In genomic region chr17:78120537-78120936, GRCh38 we compare ENCODE assay signal across 21 cellular contexts. TPM values are rescaled to one million over a fixed set of nuclear protein-coding genes. Genes with fewer than 3 reads are reported as not detected.
DNase-seq lines count a peak whose midpoint lies in the region; ATAC-seq and TF ChIP-seq lines count a peak whose summit lies in the region.
"Had no signal": no experiment of that assay in that cellular context is flagged by ENCODE, and none has a peak within 500 bp of the region (broad histone marks: within the 10 kb centered on the region; RNA-seq: fewer than 3 reads in every experiment).

No MANE protein-coding gene starts in this region.

- no peak for ATAC-seq in GM19395 (IDR thresholded peaks at IDR 0.05; ENCODE audit: unreplicated experiment)
- ATAC-seq: gastroesophageal sphincter, psoas muscle had no signal

- H3K27ac ChIP-seq in neutrophil (peak overlapping the region; percentile 78), tibial nerve (no peak overlapping the region)
- H3K27ac ChIP-seq: ascending aorta, gastroesophageal sphincter, HL-60, psoas muscle, SK-N-MC had no signal

- H3K9me3 ChIP-seq in neutrophil: no peaks in the 10 kb centered on the region
- H3K9me3 ChIP-seq in tibial nerve: no peaks in the 10 kb centered on the region
- H3K9me3 ChIP-seq: ascending aorta, gastroesophageal sphincter, psoas muscle had no signal

- H3K4me3 ChIP-seq in neutrophil (ENCODE audit: low read depth in 1 of 2, low read length in 1 of 2) (peak overlapping the region in 1 of 2 experiments; percentile 53), tibial nerve (no peak overlapping the region)
- H3K4me3 ChIP-seq: ascending aorta, gastroesophageal sphincter, psoas muscle, SK-N-MC had no signal

- no peak for DNase-seq in activated CD4-positive, alpha-beta T cell treated with anti-CD3 and anti-CD28 coated beads, Interleukin-2, amount 10 ng/mL, durations not matched to agents 7 days and 5 days
- no peak for DNase-seq in activated CD4-positive, alpha-beta T cell treated with anti-CD3 and anti-CD28 coated beads for 1 hour
- DNase-seq in activated naive CD8-positive, alpha-beta T cell treated with anti-CD3 and anti-CD28 coated beads for 36 hours: no peak
- DNase-seq in NCI-H345 (lab: John Stamatoyannopoulos, UW): no peak
- DNase-seq in tibial nerve (ENCODE audit: low spot score in 2 of 2): no peak
- DNase-seq: activated CD4-positive, alpha-beta T cell treated with anti-CD3 and anti-CD28 coated beads for 4 hours; DMS53; kidney glomerular epithelial cell; mesenchymal stem cell; NCI-H187; nephron progenitor cell; psoas muscle had no signal

- no peak for TF ChIP-seq POLR2A in tibial nerve (IDR thresholded peaks at IDR 0.05)

- H3K4me1 ChIP-seq in neutrophil (ENCODE audit: control insufficient read depth in 1 of 2, insufficient read depth in 1 of 2, low read depth in 1 of 2, low read length in 1 of 2) (peaks cover 44 to 69% of the 10 kb centered on the region in 2 experiments), tibial nerve (peaks cover 0 to 44% (median 24%) of the 10 kb centered on the region in 4 donors)
- H3K4me1 ChIP-seq: psoas muscle had no signal

- H3K9me3 Mint-ChIP-seq in activated CD4-positive, alpha-beta T cell treated with anti-CD3 and anti-CD28 coated beads, Interleukin-2, amount 10 ng/mL, durations not matched to agents 7 days and 5 days: no peaks in the 10 kb centered on the region
- H3K9me3 Mint-ChIP-seq in IgD-negative memory B cell: no peaks in the 10 kb centered on the region
- no peaks in the 10 kb centered on the region for H3K9me3 Mint-ChIP-seq in activated naive CD8-positive, alpha-beta T cell treated with anti-CD3 and anti-CD28 coated beads for 36 hours
- H3K9me3 Mint-ChIP-seq: nephron progenitor cell had no signal

- H3K27me3 ChIP-seq in neutrophil: no peaks in the 10 kb centered on the region
- H3K27me3 ChIP-seq in tibial nerve: no peaks in the 10 kb centered on the region
- H3K27me3 ChIP-seq: ascending aorta, gastroesophageal sphincter had no signal

- H3K36me3 ChIP-seq in neutrophil (peaks cover 91% of the 10 kb centered on the region), tibial nerve (peaks cover 0 to 86% (median 12%) of the 10 kb centered on the region in 3 donors)
- H3K36me3 ChIP-seq: ascending aorta had no signal

- H3K4me1 Mint-ChIP-seq in activated CD4-positive, alpha-beta T cell treated with anti-CD3 and anti-CD28 coated beads, Interleukin-2, amount 10 ng/mL, durations not matched to agents 7 days and 5 days: peaks cover 65% of the 10 kb centered on the region
- H3K4me1 Mint-ChIP-seq in IgD-negative memory B cell: peaks cover 5 to 30% (median 30%) of the 10 kb centered on the region in 3 donors
- peaks cover 48% of the 10 kb centered on the region for H3K4me1 Mint-ChIP-seq in activated naive CD8-positive, alpha-beta T cell treated with anti-CD3 and anti-CD28 coated beads for 36 hours

- WGBS in tibial nerve, 2 donors: 94 to 97% methylated on average over 7 to 13 of the region's 13 CpGs

- CTCF ChIA-PET in activated CD4-positive, alpha-beta T cell treated with anti-CD3 and anti-CD28 coated beads, Interleukin-2, amount 10 ng/mL, durations not matched to agents 7 days and 5 days (lab: Charles Lee): interaction anchor here (1.2 to 10.2 kb wide), 3 partner anchors 8 to 62 kb away, joined by 3 to 118 read pairs (median 3); no protein-coding TSS in a partner anchor

- H3K27ac Mint-ChIP-seq in activated CD4-positive, alpha-beta T cell treated with anti-CD3 and anti-CD28 coated beads, Interleukin-2, amount 10 ng/mL, durations not matched to agents 7 days and 5 days: peak overlapping the region; percentile 75
- H3K27ac Mint-ChIP-seq in IgD-negative memory B cell: peak overlapping the region in 2 of 3 donors; percentile 78 to 91
- H3K27ac Mint-ChIP-seq in activated naive CD8-positive, alpha-beta T cell treated with anti-CD3 and anti-CD28 coated beads for 36 hours: peak overlapping the region; percentile 25
- H3K27ac Mint-ChIP-seq: nephron progenitor cell had no signal

- TF ChIP-seq CTCF in neutrophil (IDR thresholded peaks at IDR 0.05) (no peak), tibial nerve (IDR thresholded peaks at IDR 0.05) (no peak)

- peaks cover 66% of the 10 kb centered on the region for H3K36me3 Mint-ChIP-seq in activated CD4-positive, alpha-beta T cell treated with anti-CD3 and anti-CD28 coated beads, Interleukin-2, amount 10 ng/mL, durations not matched to agents 7 days and 5 days (ENCODE audit: low read depth)
- no peaks in the 10 kb centered on the region for H3K36me3 Mint-ChIP-seq in IgD-negative memory B cell
- peaks cover 49% of the 10 kb centered on the region for H3K36me3 Mint-ChIP-seq in activated naive CD8-positive, alpha-beta T cell treated with anti-CD3 and anti-CD28 coated beads for 36 hours

- TF ChIP-seq EP300 in tibial nerve (IDR thresholded peaks at IDR 0.05): no peak

- POLR2A ChIA-PET in activated CD4-positive, alpha-beta T cell treated with anti-CD3 and anti-CD28 coated beads, Interleukin-2, amount 10 ng/mL, durations not matched to agents 7 days and 5 days (lab: Charles Lee): interaction anchor here (1.4 kb wide), 1 partner anchor 20 kb away, joined by 3 read pairs; no protein-coding TSS in a partner anchor

- no peaks in the 10 kb centered on the region for H3K27me3 Mint-ChIP-seq in activated CD4-positive, alpha-beta T cell treated with anti-CD3 and anti-CD28 coated beads, Interleukin-2, amount 10 ng/mL, durations not matched to agents 7 days and 5 days
- no peaks in the 10 kb centered on the region for H3K27me3 Mint-ChIP-seq in IgD-negative memory B cell
- H3K27me3 Mint-ChIP-seq in activated naive CD8-positive, alpha-beta T cell treated with anti-CD3 and anti-CD28 coated beads for 36 hours: no peaks in the 10 kb centered on the region

- H3K4me3 Mint-ChIP-seq in activated CD4-positive, alpha-beta T cell treated with anti-CD3 and anti-CD28 coated beads, Interleukin-2, amount 10 ng/mL, durations not matched to agents 7 days and 5 days: peak overlapping the region; percentile 66
- H3K4me3 Mint-ChIP-seq in IgD-negative memory B cell: peak overlapping the region in 1 of 4 donors; percentile 66
- peak overlapping the region; percentile 81 for H3K4me3 Mint-ChIP-seq in activated naive CD8-positive, alpha-beta T cell treated with anti-CD3 and anti-CD28 coated beads for 36 hours
- H3K4me3 Mint-ChIP-seq: nephron progenitor cell had no signal

RNA-seq across cellular contexts. Expression of gene TMC6, which starts 8.0 kb away (rescaled TPM):
- 100 to 1,000 TPM; 414 to 438 TPM for total RNA-seq in activated CD4-positive, alpha-beta T cell treated with anti-CD3 and anti-CD28 coated beads, Interleukin-2, amount 10 ng/mL, durations not matched to agents 7 days and 5 days
- 212 TPM for polyA plus RNA-seq in IgD-negative memory B cell
- 100 to 1,000 TPM; 119 to 125 TPM for total RNA-seq in activated naive CD8-positive, alpha-beta T cell treated with anti-CD3 and anti-CD28 coated beads for 36 hours
- total RNA-seq in tibial nerve: 10 to 100 TPM; 43.3 to 94.5 (median 52.2) TPM

RNA-seq across cellular contexts. Expression of gene TMC8, which starts 10.0 kb away (rescaled TPM):
- 100 to 1,000 TPM; 331 to 364 TPM for total RNA-seq in activated CD4-positive, alpha-beta T cell treated with anti-CD3 and anti-CD28 coated beads, Interleukin-2, amount 10 ng/mL, durations not matched to agents 7 days and 5 days
- polyA plus RNA-seq in IgD-negative memory B cell: 97.5 TPM
- 100 to 1,000 TPM; 133 to 136 TPM for total RNA-seq in activated naive CD8-positive, alpha-beta T cell treated with anti-CD3 and anti-CD28 coated beads for 36 hours
- 10 to 100 TPM in 1 of 4 donors, 1 to 10 TPM in 3; 5.2 to 18.3 (median 6.7) TPM for total RNA-seq in tibial nerve

RNA-seq across cellular contexts. Expression of gene C17orf99, which starts 25.6 kb away (rescaled TPM):
- total RNA-seq in activated CD4-positive, alpha-beta T cell treated with anti-CD3 and anti-CD28 coated beads, Interleukin-2, amount 10 ng/mL, durations not matched to agents 7 days and 5 days: not detected
- polyA plus RNA-seq in IgD-negative memory B cell: not detected
- total RNA-seq in activated naive CD8-positive, alpha-beta T cell treated with anti-CD3 and anti-CD28 coated beads for 36 hours: not detected
- not detected for total RNA-seq in tibial nerve
- total RNA-seq: A673, ascending aorta, gastroesophageal sphincter, psoas muscle had no signal
- polyA plus RNA-seq: CD14-positive monocyte, psoas muscle had no signal

RNA-seq across cellular contexts. Expression of gene SYNGR2, which starts 47.8 kb away (rescaled TPM):
- total RNA-seq in activated CD4-positive, alpha-beta T cell treated with anti-CD3 and anti-CD28 coated beads, Interleukin-2, amount 10 ng/mL, durations not matched to agents 7 days and 5 days: 10 to 100 TPM; 49.7 to 57.6 TPM
- polyA plus RNA-seq in IgD-negative memory B cell: 633 TPM
- 100 to 1,000 TPM; 126 to 127 TPM for total RNA-seq in activated naive CD8-positive, alpha-beta T cell treated with anti-CD3 and anti-CD28 coated beads for 36 hours
- total RNA-seq in tibial nerve: 10 to 100 TPM; 40.6 to 70.2 (median 54.1) TPM

Comparison
In these comparisons a context has a peak if more than half of its experiments do, and no peak if none do; other contexts are left out.
1. H3K27ac Mint-ChIP-seq: peak in every context shown above with its lines; median percentile 84 in IgD-negative memory B cell; 75 in activated CD4-positive, alpha-beta T cell treated with anti-CD3 and anti-CD28 coated beads, Interleukin-2, amount 10 ng/mL, durations not matched to agents 7 days and 5 days; 25 in activated naive CD8-positive, alpha-beta T cell treated with anti-CD3 and anti-CD28 coated beads for 36 hours.
2. RNA of gene TMC8, which starts 10.0 kb away (total RNA-seq): 331 to 364 TPM in activated CD4-positive, alpha-beta T cell treated with anti-CD3 and anti-CD28 coated beads, Interleukin-2, amount 10 ng/mL, durations not matched to agents 7 days and 5 days and 133 to 136 TPM in activated naive CD8-positive, alpha-beta T cell treated with anti-CD3 and anti-CD28 coated beads for 36 hours; 5.2 to 18.3 TPM in tibial nerve; every median in the first group is over 4 times any median in the second.